14 cellular contexts compared by ENCODE assay signal in the genomic region with DNA sequence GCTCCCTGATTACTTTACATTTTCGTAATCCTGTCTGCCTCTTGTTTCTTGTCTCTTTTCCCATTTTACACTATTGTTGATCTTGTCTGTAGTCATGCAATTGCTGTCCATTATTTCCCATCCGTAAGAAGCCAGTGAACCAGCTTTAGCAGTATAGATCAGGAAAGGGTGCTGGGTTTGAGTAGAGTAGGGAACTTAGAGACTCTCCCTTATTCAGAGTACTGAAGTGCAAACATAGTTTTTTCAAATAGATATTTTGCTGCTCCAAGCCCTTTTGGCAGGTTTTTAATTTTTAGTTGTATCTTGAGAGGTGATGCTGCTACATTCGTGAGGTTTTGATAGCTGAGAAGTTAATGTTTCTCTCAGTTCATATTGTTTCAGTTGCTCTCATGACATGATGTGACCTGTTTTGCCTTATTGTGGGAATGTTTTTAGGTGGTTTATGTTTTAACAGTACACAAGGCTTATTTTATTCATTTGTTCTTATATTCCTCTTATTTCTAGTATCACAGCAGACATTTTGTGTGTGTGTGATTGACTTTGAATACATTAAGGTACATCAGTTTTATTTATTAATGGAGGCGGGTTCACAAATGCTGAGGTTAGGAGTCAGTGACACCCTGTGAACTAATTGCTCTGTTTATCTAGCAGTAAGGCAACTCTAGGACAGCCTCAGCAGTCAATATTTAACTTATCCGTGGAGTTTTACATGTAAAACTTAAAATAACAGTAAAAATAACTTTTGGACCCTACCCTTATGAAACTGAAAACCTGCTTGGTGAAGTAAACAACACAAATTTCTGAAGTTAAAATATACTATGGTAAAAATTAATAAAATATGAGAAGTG.
A peak's percentile ranks its signal among the peaks of the same experiment; 100 is the strongest.
DNase-seq lines count a peak whose midpoint lies in the region; ATAC-seq, FAIRE-seq and TF ChIP-seq lines count a peak whose summit lies in the region.
"Had no signal": no experiment of that assay in that cellular context is flagged by ENCODE, and none has a peak within 500 bp of the region (broad histone marks: within the 10 kb centered on the region; RNA-seq: fewer than 3 reads in every experiment).

No MANE protein-coding gene starts in this region.

- no peak overlapping the region for H3K4me3 Mint-ChIP-seq in activated CD8-positive, alpha-beta memory T cell treated with anti-CD3 and anti-CD28 coated beads, Interleukin-2, amount 10 ng/mL, durations not matched to agents 7 days and 5 days
- H3K4me3 Mint-ChIP-seq: CD4-positive, CD25-positive, alpha-beta regulatory T cell; H9 had no signal

- H3K36me3 ChIP-seq in kidney (ENCODE audit: control insufficient read depth in 1 of 2, insufficient read depth in 2 of 2, low read length in 2 of 2) = no peaks in the 10 kb centered on the region
- no peaks in the 10 kb centered on the region for H3K36me3 ChIP-seq in small intestine (ENCODE audit: control insufficient read depth in 2 of 2, insufficient read depth in 2 of 2, low read length in 2 of 2)
- H3K36me3 ChIP-seq in mammary epithelial cell (ENCODE audit: insufficient read depth, low read length) = no peaks in the 10 kb centered on the region

- ATAC-seq in activated CD8-positive, alpha-beta memory T cell treated with anti-CD3 and anti-CD28 coated beads, Interleukin-2, amount 10 ng/mL, durations not matched to agents 7 days and 5 days = no peak
- no peak for ATAC-seq in HG03045 (IDR thresholded peaks at IDR 0.05; ENCODE audit: unreplicated experiment)

- peaks cover 2% of the 10 kb centered on the region for H3K36me3 Mint-ChIP-seq in activated CD8-positive, alpha-beta memory T cell treated with anti-CD3 and anti-CD28 coated beads, Interleukin-2, amount 10 ng/mL, durations not matched to agents 7 days and 5 days

- in situ Hi-C loops in mammary epithelial cell (cut with MboI; ENCODE audit: low sequenced_read_pairs in 2 of 2) = no loop called here

- 34 to 52% (median 39%) methylated on average over 5 of the region's 5 CpGs for WGBS in small intestine, 3 donors
- 69% methylated on average over 5 of the region's 5 CpGs for WGBS in mammary epithelial cell (ENCODE audit: low coverage, missing lambda C conversion rate)

- H3K27me3 ChIP-seq in small intestine (ENCODE audit: control insufficient read depth in 2 of 2, insufficient read depth in 2 of 2, low read length in 2 of 2) (no peaks in the 10 kb centered on the region), mammary epithelial cell (ENCODE audit: insufficient read depth, low read length) (no peaks in the 10 kb centered on the region)

- no peaks in the 10 kb centered on the region for H3K79me2 ChIP-seq in mammary epithelial cell (ENCODE audit: insufficient read depth, low read length)

- no peaks in the 10 kb centered on the region for H4K20me1 ChIP-seq in mammary epithelial cell (ENCODE audit: insufficient read depth, low read length)

- no peak overlapping the region for H3K4me2 ChIP-seq in mammary epithelial cell (ENCODE audit: insufficient read depth, low read depth, low read length)

- no peak overlapping the region for H3K27ac Mint-ChIP-seq in activated CD8-positive, alpha-beta memory T cell treated with anti-CD3 and anti-CD28 coated beads, Interleukin-2, amount 10 ng/mL, durations not matched to agents 7 days and 5 days
- H3K27ac Mint-ChIP-seq: CD4-positive, CD25-positive, alpha-beta regulatory T cell had no signal

- H3K27me3 Mint-ChIP-seq in activated CD8-positive, alpha-beta memory T cell treated with anti-CD3 and anti-CD28 coated beads, Interleukin-2, amount 10 ng/mL, durations not matched to agents 7 days and 5 days = no peaks in the 10 kb centered on the region
- H3K27me3 Mint-ChIP-seq: CD4-positive, CD25-positive, alpha-beta regulatory T cell had no signal

- CTCF ChIA-PET in mammary epithelial cell (lab: Charles Lee; ENCODE audit: low non-redundant PET) = no interaction called here
- CTCF ChIA-PET in activated CD8-positive, alpha-beta memory T cell treated with anti-CD3 and anti-CD28 coated beads, Interleukin-2, amount 10 ng/mL, durations not matched to agents 7 days and 5 days (lab: Charles Lee) = no interaction called here

- TF ChIP-seq CTCF in kidney (IDR thresholded peaks at IDR 0.05; ENCODE audit: borderline replicate concordance, extremely low read depth, insufficient read depth) (no peak), mammary epithelial cell (conservative IDR thresholded peaks at IDR 0.05 in 1 of 2, IDR thresholded peaks at IDR 0.05 in 1 of 2; ENCODE audit: extremely low read depth in 1 of 2, insufficient read depth in 1 of 2, low read depth in 1 of 2, low read length in 2 of 2) (no peak)

- H3K4me1 ChIP-seq in kidney (ENCODE audit: control insufficient read depth in 1 of 2, insufficient read depth in 1 of 2, low read depth in 1 of 2, low read length in 2 of 2) = peaks cover 2 to 5% of the 10 kb centered on the region in 2 donors
- H3K4me1 ChIP-seq in small intestine (ENCODE audit: control insufficient read depth in 2 of 2, insufficient read depth in 1 of 2, low read depth in 1 of 2, low read length in 1 of 2) = no peaks in the 10 kb centered on the region
- no peaks in the 10 kb centered on the region for H3K4me1 ChIP-seq in mammary epithelial cell (ENCODE audit: insufficient read depth, low read length)

- intact Hi-C loops in kidney (cut with DNase I) (no loop called here), mammary epithelial cell (cut with micrococcal nuclease) (no loop called here)

- FAIRE-seq in kidney (lab: Jason Lieb, UNC) (peak; percentile 46), small intestine (lab: Jason Lieb, UNC) (no peak)

- H3K9me3 ChIP-seq in kidney (ENCODE audit: control insufficient read depth in 1 of 2, low read length in 2 of 2) = peaks cover 0 to 4% of the 10 kb centered on the region in 2 donors
- no peaks in the 10 kb centered on the region for H3K9me3 ChIP-seq in small intestine (ENCODE audit: control insufficient read depth, low read depth)
- H3K9me3 ChIP-seq in mammary epithelial cell (replicated peaks; ENCODE audit: insufficient read depth, low read length) = no peaks in the 10 kb centered on the region

- H3K4me3 ChIP-seq in kidney (ENCODE audit: low read length in 2 of 2) = peak overlapping the region; percentile 9 to 26
- H3K4me3 ChIP-seq in small intestine (ENCODE audit: low read depth in 1 of 2, low read length in 2 of 2) = no peak overlapping the region
- H3K4me3 ChIP-seq in mammary epithelial cell (replicated peaks in 1 of 3; ENCODE audit: insufficient read depth in 1 of 3, low read depth in 2 of 3, low read length in 3 of 3) = no peak overlapping the region

- peaks cover 3% of the 10 kb centered on the region for H3K4me1 Mint-ChIP-seq in activated CD8-positive, alpha-beta memory T cell treated with anti-CD3 and anti-CD28 coated beads, Interleukin-2, amount 10 ng/mL, durations not matched to agents 7 days and 5 days

- no peaks in the 10 kb centered on the region for H3K9me3 Mint-ChIP-seq in activated CD8-positive, alpha-beta memory T cell treated with anti-CD3 and anti-CD28 coated beads, Interleukin-2, amount 10 ng/mL, durations not matched to agents 7 days and 5 days (ENCODE audit: low read depth)
- H3K9me3 Mint-ChIP-seq: H9 had no signal

- H2AFZ ChIP-seq in mammary epithelial cell (ENCODE audit: low read depth, low read length) = no peak overlapping the region

- no peak overlapping the region for H3K27ac ChIP-seq in kidney (ENCODE audit: low read depth in 2 of 2, low read length in 2 of 2)
- H3K27ac ChIP-seq in small intestine (ENCODE audit: low read depth in 1 of 2, low read length in 1 of 2) = no peak overlapping the region
- H3K27ac ChIP-seq in mammary epithelial cell (ENCODE audit: insufficient read depth, low read depth, low read length) = no peak overlapping the region

- no TSS peak for BruUV-seq in mammary epithelial cell (replicated peaks; lab: Mats Ljungman, UMichigan)

- peak; percentile 6 for DNase-seq in NCI-H1105 (lab: John Stamatoyannopoulos, UW)
- peak; percentile 71 for DNase-seq in NCI-H526 treated with DMSO at 0.1 percent for 48 hours (lab: John Stamatoyannopoulos, UW)
- no peak for DNase-seq in kidney
- peak; percentile 15 for DNase-seq in small intestine
- DNase-seq in mammary epithelial cell = no peak
- DNase-seq in activated CD8-positive, alpha-beta memory T cell treated with anti-CD3 and anti-CD28 coated beads, Interleukin-2, amount 10 ng/mL, durations not matched to agents 7 days and 5 days = no peak
- DNase-seq: CD4-positive, CD25-positive, alpha-beta regulatory T cell; DMS53; H9; NCI-H1436; NCI-H226; NCI-H82; SW 1271 had no signal

- dilution Hi-C loops in mammary epithelial cell (cut with HindIII; ENCODE audit: low sequenced_read_pairs) = no loop called here

- H3K9ac ChIP-seq in kidney (ENCODE audit: low read length in 2 of 2) (no peak overlapping the region), mammary epithelial cell (ENCODE audit: insufficient read depth, low read length) (no peak overlapping the region)

Comparison
In these comparisons a context has a peak if more than half of its experiments do, and no peak if none do; other contexts are left out.
1. DNase-seq: peak in NCI-H1105 (single experiment), NCI-H526 treated with DMSO at 0.1 percent for 48 hours (single experiment) and small intestine (single experiment); none in kidney (single experiment), mammary epithelial cell (single experiment) and activated CD8-positive, alpha-beta memory T cell treated with anti-CD3 and anti-CD28 coated beads, Interleukin-2, amount 10 ng/mL, durations not matched to agents 7 days and 5 days (single experiment).
2. H3K4me3 ChIP-seq: peak in kidney (2 of 2); none in small intestine (0 of 2) and mammary epithelial cell (0 of 3).